In the genomic region with DNA sequence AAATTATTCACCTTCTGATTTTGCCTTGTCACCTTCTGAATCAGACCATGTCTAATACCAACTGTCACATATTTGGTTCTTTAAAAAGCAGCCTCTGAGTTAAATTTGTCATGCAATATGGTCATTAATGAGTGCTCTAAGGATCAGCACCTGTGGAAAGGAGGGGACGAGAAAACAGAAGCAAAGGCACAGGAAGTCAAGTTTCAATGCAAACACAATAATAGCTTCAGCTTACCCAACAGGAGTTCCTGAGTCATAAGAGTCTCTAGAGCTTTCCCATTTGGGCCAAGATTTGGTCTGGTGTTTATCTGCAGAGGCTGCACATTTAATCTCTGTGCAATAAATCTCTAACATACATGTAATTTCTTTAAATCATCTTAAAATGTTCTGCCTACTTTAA, we compare ENCODE assay signal across 20 cellular contexts.
"Had no signal": no experiment of that assay in that cellular context is flagged by ENCODE, and none has a peak within 500 bp of the region (broad histone marks: within the 10 kb centered on the region; RNA-seq: fewer than 3 reads in every experiment).

No MANE protein-coding gene starts in this region.

- DNase-seq: activated CD4-positive, alpha-beta T cell treated with anti-CD3 and anti-CD28 coated beads for 4 hours; activated CD8-positive, alpha-beta memory T cell treated with anti-CD3 and anti-CD28 coated beads, Interleukin-2, amount 50 U/mL, for 4 hours; activated CD8-positive, alpha-beta T cell treated with anti-CD3 and anti-CD28 coated beads for 36 hours; activated gamma-delta T cell treated with Interleukin-2 at 50 U/mL for 16 hours; activated naive CD4-positive, alpha-beta T cell treated with anti-CD3 and anti-CD28 coated beads, Interleukin-2, amount 10 ng/mL, durations not matched to agents 7 days and 5 days; activated naive CD8-positive, alpha-beta T cell treated with anti-CD3 and anti-CD28 coated beads for 36 hours; activated T-cell treated with anti-CD3 and anti-CD28 coated beads, Interleukin-2, amount 50 U/mL, for 72 hours; brain microvascular endothelial cell; cerebellar nuclear complex; NCI-H1092; NCI-H1694; NCI-H2029; NCI-H2107; NCI-H446 treated with DMSO at 0.1 percent for 48 hours; OCI-M1; RPMI8226; SJCRH30; SK-N-SH; T-helper 1 cell; WERI-Rb-1 had no signal
